In genomic region chr3:60024400-60024799, GRCh38 we compare ENCODE assay signal across 27 cellular contexts.
"Had no signal": no experiment of that assay in that cellular context is flagged by ENCODE, and none has a peak within 500 bp of the region (broad histone marks: within the 10 kb centered on the region; RNA-seq: fewer than 3 reads in every experiment).

No MANE protein-coding gene starts in this region.

- H3K9me3 ChIP-seq: heart right ventricle, left lung, mucosa of descending colon, testis, tibial artery had no signal

- H3K4me1 Mint-ChIP-seq: naive B cell, neural progenitor cell had no signal

- H3K27ac ChIP-seq: dorsolateral prefrontal cortex, heart right ventricle, left lung, neural progenitor cell, parathyroid adenoma, testis, tibial artery had no signal

- H3K4me3 ChIP-seq: dorsolateral prefrontal cortex, heart right ventricle, left lung, mucosa of descending colon, neural progenitor cell, smooth muscle cell, testis, tibial artery had no signal

- H3K36me3 Mint-ChIP-seq: mesothelial cell of epicardium; naive B cell; neural progenitor cell; stimulated activated effector memory CD8-positive, alpha-beta T cell treated with anti-CD3 and anti-CD28 coated beads, Interleukin-12 subunit alpha, Interleukin-12 subunit beta, amount 100 ng/mL, for 72 hours; type B pancreatic cell had no signal

- H3K27me3 ChIP-seq: heart right ventricle, left lung, neural progenitor cell, testis, tibial artery had no signal

- DNase-seq: dorsolateral prefrontal cortex; effector CD4-positive, alpha-beta T cell; foreskin fibroblast; glutamatergic neuron; heart right ventricle; hippocampal formation; left cardiac atrium; left lung; mesenchymal stem cell; mucosa of descending colon; naive B cell; stimulated activated CD4-positive, alpha-beta T cell treated with anti-CD3 and anti-CD28 coated beads, Interleukin-12 subunit alpha, Interleukin-12 subunit beta, amount 100 ng/mL, for 4 hours; stimulated activated CD4-positive, alpha-beta T cell treated with anti-CD3 and anti-CD28 coated beads, Interleukin-1b, Interleukin-23, amount 100 ng/mL, for 48 hours; stimulated activated CD4-positive, alpha-beta T cell treated with anti-CD3 and anti-CD28 coated beads, Interleukin-4, amount 100 ng/mL, for 24 hours; stimulated activated naive CD4-positive, alpha-beta T cell treated with Interleukin-2 at 50 U/mL for 16 hours; substantia nigra; testis; tibial artery had no signal

- H3K4me3 Mint-ChIP-seq: mesothelial cell of epicardium; naive B cell; nephron; neural progenitor cell; stimulated activated effector memory CD8-positive, alpha-beta T cell treated with anti-CD3 and anti-CD28 coated beads, Interleukin-12 subunit alpha, Interleukin-12 subunit beta, amount 100 ng/mL, for 72 hours; type B pancreatic cell had no signal

- H3K36me3 ChIP-seq: heart right ventricle, left lung, neural progenitor cell, tibial artery had no signal

- H3K27me3 Mint-ChIP-seq: naive B cell, progenitor cell of endocrine pancreas, type B pancreatic cell had no signal

- ATAC-seq: heart right ventricle; left cardiac atrium; left lung; mucosa of descending colon; sciatic nerve; stimulated activated effector memory CD8-positive, alpha-beta T cell treated with anti-CD3 and anti-CD28 coated beads, Interleukin-12 subunit alpha, Interleukin-12 subunit beta, amount 100 ng/mL, for 72 hours had no signal

- H3K27ac Mint-ChIP-seq: neural progenitor cell; progenitor cell of endocrine pancreas; stimulated activated effector memory CD8-positive, alpha-beta T cell treated with anti-CD3 and anti-CD28 coated beads, Interleukin-12 subunit alpha, Interleukin-12 subunit beta, amount 100 ng/mL, for 72 hours; type B pancreatic cell had no signal

- H3K9me3 Mint-ChIP-seq: mesothelial cell of epicardium; naive B cell; nephron; neural progenitor cell; stimulated activated effector memory CD8-positive, alpha-beta T cell treated with anti-CD3 and anti-CD28 coated beads, Interleukin-12 subunit alpha, Interleukin-12 subunit beta, amount 100 ng/mL, for 72 hours; type B pancreatic cell had no signal

- H3K4me1 ChIP-seq: left lung, testis had no signal
